1 cellular context compared by ENCODE assay signal in genomic region chr3:196287405-196288140, GRCh38.
TF ChIP-seq lines count a peak whose summit lies in the region.

Gene PCYT1A (minus strand): TSS chr3:196287726. CDS start chr3:196270531, 17,195 bp downstream.

TF ChIP-seq in HepG2, 621 proteins besides CTCF, POLR2A, EP300 and RAD21 (continued from another document and continues in another):
- TF ChIP-seq ZBTB34 (CRISPR knock-in tag; IDR thresholded peaks at IDR 0.05) (peak; percentile 26; the same call in 1 of the 2 replicates), HES4 (CRISPR knock-in tag; IDR thresholded peaks at IDR 0.05; ENCODE audit: borderline replicate concordance) (no peak), ZNF207 (IDR thresholded peaks at IDR 0.05; ENCODE audit: borderline replicate concordance) (no peak), ZNF121 (CRISPR knock-in tag; IDR thresholded peaks at IDR 0.05) (peak; percentile 77; the same call in 1 of the 2 replicates), ZNF766 (CRISPR knock-in tag; IDR thresholded peaks at IDR 0.05; ENCODE audit: borderline replicate concordance) (no peak), HOXA3 (CRISPR knock-in tag; IDR thresholded peaks at IDR 0.05) (peak; percentile 71), SSRP1 (CRISPR knock-in tag; IDR thresholded peaks at IDR 0.05) (no peak), RARG (CRISPR knock-in tag; IDR thresholded peaks at IDR 0.05; ENCODE audit: low read depth) (no peak), MTF2 (CRISPR knock-in tag; IDR thresholded peaks at IDR 0.05; ENCODE audit: borderline replicate concordance) (0 out of 2 replicates have a peak, but pooled peaks have one; percentile 11), ZNF326 (CRISPR knock-in tag; IDR thresholded peaks at IDR 0.05; ENCODE audit: borderline replicate concordance) (no peak), FOXA1 (IDR thresholded peaks at IDR 0.05) (no peak), FOXA1 (CRISPR knock-in tag; IDR thresholded peaks at IDR 0.05) (no peak), ZNF44 (CRISPR knock-in tag; IDR thresholded peaks at IDR 0.05) (no peak), EED (CRISPR knock-in tag; IDR thresholded peaks at IDR 0.05) (peak; percentile 70; the same call in 1 of the 2 replicates), KDM5B (CRISPR knock-in tag; IDR thresholded peaks at IDR 0.05; ENCODE audit: borderline replicate concordance) (peak; percentile 49; the same call in 1 of the 2 replicates), ZNF891 (CRISPR knock-in tag; IDR thresholded peaks at IDR 0.05) (no peak), MED8 (CRISPR knock-in tag; IDR thresholded peaks at IDR 0.05; ENCODE audit: insufficient replicate concordance) (peak; percentile 18), ZNF33B (CRISPR knock-in tag; IDR thresholded peaks at IDR 0.05) (peak; percentile 28; the same call in 1 of the 2 replicates), ZNF7 (CRISPR knock-in tag; IDR thresholded peaks at IDR 0.05) (no peak), ARID4A (CRISPR knock-in tag; IDR thresholded peaks at IDR 0.05; ENCODE audit: borderline replicate concordance) (peak; percentile 95), ZBTB40 (IDR thresholded peaks at IDR 0.05) (peak; percentile 82), ZBTB40 (CRISPR knock-in tag; IDR thresholded peaks at IDR 0.05) (peak; percentile 66), PATZ1 (CRISPR knock-in tag; IDR thresholded peaks at IDR 0.05) (peak; percentile 71), ZNF17 (CRISPR knock-in tag; IDR thresholded peaks at IDR 0.05) (no peak), MIXL1 (CRISPR knock-in tag; IDR thresholded peaks at IDR 0.05) (no peak), SMC3 (IDR thresholded peaks at IDR 0.05; ENCODE audit: low read length) (no peak), ELF4 (CRISPR knock-in tag; IDR thresholded peaks at IDR 0.05; ENCODE audit: borderline replicate concordance) (peak; percentile 88), AKAP8 (CRISPR knock-in tag; IDR thresholded peaks at IDR 0.05) (0 out of 2 replicates have a peak, but pooled peaks have one; percentile 36), ZNF670 (CRISPR knock-in tag; IDR thresholded peaks at IDR 0.05; ENCODE audit: borderline replicate concordance) (no peak; the same call in 1 of the 2 replicates), ZNF83 (CRISPR knock-in tag; IDR thresholded peaks at IDR 0.05; ENCODE audit: borderline replicate concordance) (peak; percentile 90), ATF5 (CRISPR knock-in tag; IDR thresholded peaks at IDR 0.05; ENCODE audit: low read depth) (no peak), SRSF1 (optimal IDR thresholded peaks at IDR 0.05; ENCODE audit: low read depth, low read length) (peak; percentile 91)
- TF ChIP-seq, protein P1, sequence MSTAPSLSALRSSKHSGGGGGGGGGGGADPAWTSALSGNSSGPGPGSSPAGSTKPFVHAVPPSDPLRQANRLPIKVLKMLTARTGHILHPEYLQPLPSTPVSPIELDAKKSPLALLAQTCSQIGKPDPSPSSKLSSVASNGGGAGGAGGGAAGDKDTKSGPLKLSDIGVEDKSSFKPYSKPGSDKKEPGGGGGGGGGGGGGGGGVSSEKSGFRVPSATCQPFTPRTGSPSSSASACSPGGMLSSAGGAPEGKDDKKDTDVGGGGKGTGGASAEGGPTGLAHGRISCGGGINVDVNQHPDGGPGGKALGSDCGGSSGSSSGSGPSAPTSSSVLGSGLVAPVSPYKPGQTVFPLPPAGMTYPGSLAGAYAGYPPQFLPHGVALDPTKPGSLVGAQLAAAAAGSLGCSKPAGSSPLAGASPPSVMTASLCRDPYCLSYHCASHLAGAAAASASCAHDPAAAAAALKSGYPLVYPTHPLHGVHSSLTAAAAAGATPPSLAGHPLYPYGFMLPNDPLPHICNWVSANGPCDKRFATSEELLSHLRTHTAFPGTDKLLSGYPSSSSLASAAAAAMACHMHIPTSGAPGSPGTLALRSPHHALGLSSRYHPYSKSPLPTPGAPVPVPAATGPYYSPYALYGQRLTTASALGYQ (CRISPR knock-in tag; IDR thresholded peaks at IDR 0.05), result peak; percentile 83
- TF ChIP-seq, protein P2, sequence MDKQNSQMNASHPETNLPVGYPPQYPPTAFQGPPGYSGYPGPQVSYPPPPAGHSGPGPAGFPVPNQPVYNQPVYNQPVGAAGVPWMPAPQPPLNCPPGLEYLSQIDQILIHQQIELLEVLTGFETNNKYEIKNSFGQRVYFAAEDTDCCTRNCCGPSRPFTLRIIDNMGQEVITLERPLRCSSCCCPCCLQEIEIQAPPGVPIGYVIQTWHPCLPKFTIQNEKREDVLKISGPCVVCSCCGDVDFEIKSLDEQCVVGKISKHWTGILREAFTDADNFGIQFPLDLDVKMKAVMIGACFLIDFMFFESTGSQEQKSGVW (CRISPR knock-in tag; IDR thresholded peaks at IDR 0.05; ENCODE audit: borderline replicate concordance), result peak; percentile 89
- TF ChIP-seq, protein P3, sequence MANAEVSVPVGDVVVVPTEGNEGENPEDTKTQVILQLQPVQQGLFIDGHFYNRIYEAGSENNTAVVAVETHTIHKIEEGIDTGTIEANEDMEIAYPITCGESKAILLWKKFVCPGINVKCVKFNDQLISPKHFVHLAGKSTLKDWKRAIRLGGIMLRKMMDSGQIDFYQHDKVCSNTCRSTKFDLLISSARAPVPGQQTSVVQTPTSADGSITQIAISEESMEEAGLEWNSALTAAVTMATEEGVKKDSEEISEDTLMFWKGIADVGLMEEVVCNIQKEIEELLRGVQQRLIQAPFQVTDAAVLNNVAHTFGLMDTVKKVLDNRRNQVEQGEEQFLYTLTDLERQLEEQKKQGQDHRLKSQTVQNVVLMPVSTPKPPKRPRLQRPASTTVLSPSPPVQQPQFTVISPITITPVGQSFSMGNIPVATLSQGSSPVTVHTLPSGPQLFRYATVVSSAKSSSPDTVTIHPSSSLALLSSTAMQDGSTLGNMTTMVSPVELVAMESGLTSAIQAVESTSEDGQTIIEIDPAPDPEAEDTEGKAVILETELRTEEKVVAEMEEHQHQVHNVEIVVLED (CRISPR knock-in tag; IDR thresholded peaks at IDR 0.05; ENCODE audit: borderline replicate concordance), result peak; percentile 69; the same call in 1 of the 2 replicates
